ENCODE assay signal across 18 cellular contexts in the genomic region with DNA sequence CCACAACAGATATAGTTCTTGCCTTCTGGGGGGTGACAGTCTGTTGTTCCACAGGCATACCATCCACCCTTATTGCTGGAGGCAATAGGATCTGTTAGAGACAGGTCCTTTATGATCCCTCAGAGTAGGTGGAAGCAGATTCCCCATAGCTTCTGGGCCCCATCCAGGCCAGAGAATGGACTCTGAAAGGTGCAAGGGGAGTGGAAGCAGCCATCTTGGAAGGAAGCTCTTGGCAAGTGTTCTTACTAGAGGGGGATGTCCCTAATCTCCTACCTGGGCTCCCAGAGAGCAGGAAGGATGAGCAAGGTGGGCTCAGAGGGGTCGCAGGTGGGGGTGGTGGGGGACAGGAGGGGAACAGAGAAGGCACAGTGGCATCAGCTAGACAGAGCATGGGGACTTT. TPM values are rescaled to one million over a fixed set of nuclear protein-coding genes. Genes with fewer than 3 reads are reported as not detected.
A peak's percentile ranks its signal among the peaks of the same experiment; 100 is the strongest.
DNase-seq lines count a peak whose midpoint lies in the region; ATAC-seq and TF ChIP-seq lines count a peak whose summit lies in the region.
"Had no signal": no experiment of that assay in that cellular context is flagged by ENCODE, and none has a peak within 500 bp of the region (broad histone marks: within the 10 kb centered on the region; RNA-seq: fewer than 3 reads in every experiment).

No MANE protein-coding gene starts in this region.

- H3K27ac ChIP-seq in AG04450 (ENCODE audit: low read depth, low read length): peak overlapping the region; percentile 91
- H3K27ac ChIP-seq in ascending aorta: peak overlapping the region; percentile 90 to 92
- peak overlapping the region; percentile 54 for H3K27ac ChIP-seq in lower lobe of right lung
- peak overlapping the region; percentile 13 to 83 (median 75) for H3K27ac ChIP-seq in stomach

- H3K36me3 ChIP-seq in ascending aorta: no peaks in the 10 kb centered on the region
- H3K36me3 ChIP-seq in lower lobe of right lung: no peaks in the 10 kb centered on the region
- no peaks in the 10 kb centered on the region for H3K36me3 ChIP-seq in stomach

- H3K9me3 ChIP-seq in AG04450 (ENCODE audit: control insufficient read depth, insufficient read depth, low read length) (peaks cover 10% of the 10 kb centered on the region), ascending aorta (no peaks in the 10 kb centered on the region), lower lobe of right lung (no peaks in the 10 kb centered on the region), stomach (peaks cover 0 to 6% (median 0%) of the 10 kb centered on the region in 4 donors)
- H3K9me3 ChIP-seq: SK-N-SH had no signal

- H3K4me3 ChIP-seq in AG04450 (ENCODE audit: low read depth, low read length) (no peak overlapping the region), ascending aorta (no peak overlapping the region), lower lobe of right lung (no peak overlapping the region), stomach (no peak overlapping the region)

- WGBS in stomach, 5 donors: 71 to 100% (median 92%) methylated on average over 1 of the region's 1 CpG

- POLR2A ChIA-PET in AG04450 (lab: Yijun Ruan, JAX): interaction anchor here (0.7 to 1.8 kb wide), 8 partner anchors 9 to 85 kb away, joined by 3 to 7 read pairs (median 4); a partner anchor contains a TSS

- H3K27me3 ChIP-seq in AG04450 (ENCODE audit: control insufficient read depth, insufficient read depth, low read length) (no peaks in the 10 kb centered on the region), ascending aorta (no peaks in the 10 kb centered on the region), lower lobe of right lung (ENCODE audit: low read depth) (no peaks in the 10 kb centered on the region), stomach (no peaks in the 10 kb centered on the region)

- no peak for TF ChIP-seq CTCF in AG04450 (IDR thresholded peaks at IDR 0.05; ENCODE audit: low read depth, low read length)
- TF ChIP-seq CTCF in ascending aorta (IDR thresholded peaks at IDR 0.05): no peak
- no peak for TF ChIP-seq CTCF in lower lobe of right lung (IDR thresholded peaks at IDR 0.05)
- TF ChIP-seq CTCF in stomach (IDR thresholded peaks at IDR 0.05): no peak

- CTCF ChIA-PET in AG04450 (lab: Charles Lee): interaction anchor here (0.5 kb wide), 1 partner anchor 63 kb away, joined by 4 read pairs; no protein-coding TSS in a partner anchor

- intact Hi-C loops in ascending aorta (cut with DNase I): loop anchor here (2.0 kb wide), 1 partner anchor 33 kb away; a partner anchor contains a TSS
- intact Hi-C loops in lower lobe of right lung (cut with DNase I): no loop called here
- intact Hi-C loops in stomach (cut with DNase I; ENCODE audit: low total_unique reads): no loop called here

- no peak for ATAC-seq in lower lobe of right lung
- no peak for ATAC-seq in HG02798 (IDR thresholded peaks at IDR 0.05; ENCODE audit: poor library complexity, unreplicated experiment)
- no peak for ATAC-seq in GM19351 (IDR thresholded peaks at IDR 0.05; ENCODE audit: unreplicated experiment)
- no peak for ATAC-seq in GM19324 (IDR thresholded peaks at IDR 0.05; ENCODE audit: low FRiP score, unreplicated experiment)

- H3K4me1 ChIP-seq in ascending aorta (peaks cover 4 to 27% of the 10 kb centered on the region in 2 donors), lower lobe of right lung (peaks cover 55% of the 10 kb centered on the region), stomach (peaks cover 0 to 47% (median 4%) of the 10 kb centered on the region in 4 donors)

- DNase-seq in AG04450 (ENCODE audit: low read depth, low spot score) (no peak), ascending aorta (ENCODE audit: low spot score in 2 of 2) (no peak), lower lobe of right lung (no peak), stomach (no peak), NCI-H82 (lab: John Stamatoyannopoulos, UW) (no peak)
- DNase-seq: activated CD4-positive, alpha-beta T cell treated with anti-CD3 and anti-CD28 coated beads, Interleukin-2, amount 50 U/mL, for 1 hour; activated T-cell treated with anti-CD3 and anti-CD28 coated beads for 4 hours; Calu3; central memory CD4-positive, alpha-beta T cell; GF-D8; NCI-H187 treated with DMSO at 0.1 percent for 48 hours; NCI-H510A; SK-N-SH; stimulated activated CD4-positive, alpha-beta T cell treated with anti-CD3 and anti-CD28 coated beads, Interleukin-2, amount 100 ng/mL, for 48 hours; stimulated activated CD8-positive, alpha-beta memory T cell treated with anti-CD3 and anti-CD28 coated beads, Interleukin-4, amount 100 ng/mL, for 48 hours had no signal

- no peak for TF ChIP-seq POLR2A in stomach (IDR thresholded peaks at IDR 0.05)

- no peak for TF ChIP-seq EP300 in stomach (IDR thresholded peaks at IDR 0.05)

RNA-seq across cellular contexts. Expression of a gene that starts 33.4 kb away (rescaled TPM):
- 19.1 and 23.6 TPM in 2 replicates for polyA plus RNA-seq in AG04450 (2011; rRNA removed)
- polyA minus RNA-seq in AG04450 (2011; rRNA and poly(A)+ RNA removed): 10.8 and 13.6 TPM in 2 replicates
- total RNA-seq in ascending aorta: 360 TPM
- 326 TPM for total RNA-seq in lower lobe of right lung
- total RNA-seq in stomach: 100 to 1,000 TPM in 2 of 5 donors, 10 to 100 TPM in 3; 21.1 to 200 (median 37.1) TPM
- 10 to 100 TPM; 24.5 to 41.5 (median 30.2) TPM for polyA plus RNA-seq in stomach
